8 cellular contexts compared by ENCODE assay signal in the genomic region with DNA sequence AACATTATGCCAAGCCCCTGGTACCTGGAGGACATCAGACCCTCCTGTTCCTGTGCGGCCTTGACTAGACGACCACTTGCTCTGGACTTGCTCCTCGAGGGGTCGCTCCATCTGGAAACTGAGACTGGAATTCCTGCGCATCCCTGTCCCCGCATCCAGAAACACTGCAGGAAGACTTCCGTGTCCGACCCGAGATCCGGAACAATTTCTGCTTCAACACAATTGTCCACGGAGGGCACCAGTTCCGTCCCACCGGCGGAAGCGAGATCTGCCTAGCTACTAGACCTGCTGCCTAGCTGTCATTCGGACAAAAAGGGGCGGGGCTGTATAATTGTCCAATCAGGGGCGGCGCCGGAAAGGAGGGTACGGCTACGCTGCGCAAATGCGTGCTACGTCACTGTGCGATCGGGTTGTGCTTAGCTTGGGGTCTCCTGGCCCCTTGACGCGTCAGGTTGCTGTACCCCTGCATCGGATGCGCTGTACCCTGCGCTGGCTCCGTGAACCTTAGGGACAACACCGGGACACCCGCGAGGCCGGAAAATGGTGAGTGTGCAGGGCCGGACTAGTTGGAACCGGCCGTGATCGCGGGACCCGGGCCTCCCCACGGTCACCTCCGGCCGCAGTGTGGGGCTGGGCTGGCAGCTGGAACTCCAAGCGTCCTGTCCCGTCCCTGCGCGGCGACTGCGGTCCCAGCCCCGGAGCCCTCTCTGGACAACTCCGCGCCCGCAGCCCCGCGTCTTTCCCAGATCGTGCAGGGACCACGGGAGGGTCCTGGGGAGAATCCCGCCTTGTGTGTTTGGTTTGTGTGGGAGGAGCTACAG. TPM values are rescaled to one million over a fixed set of nuclear protein-coding genes. Genes with fewer than 3 reads are reported as not detected.
A peak's percentile ranks its signal among the peaks of the same experiment; 100 is the strongest.
DNase-seq lines count a peak whose midpoint lies in the region; ATAC-seq and TF ChIP-seq lines count a peak whose summit lies in the region.

A gene (minus strand): TSS at position 274 of the 821 bp plus-strand sequence. CDS start 133 bp downstream, at position 141.
A gene (plus strand): TSS at position 381 of the 821 bp plus-strand sequence. CDS start 160 bp downstream, at position 541.

- H3K36me3 ChIP-seq in hepatocyte (replicated peaks; ENCODE audit: insufficient read depth, low read depth) (no peaks in the 10 kb centered on the region), rectal smooth muscle tissue (ENCODE audit: control insufficient read depth, insufficient read depth, low read length) (peaks cover 9% of the 10 kb centered on the region), aorta (ENCODE audit: control insufficient read depth in 1 of 2, insufficient read depth in 2 of 2, low read length in 1 of 2) (no peaks in the 10 kb centered on the region)

- peak within 1 kb of the TSS; percentile 81 for H3K4me2 ChIP-seq in hepatocyte

- peaks cover 15% of the 10 kb centered on the region for H4K20me1 ChIP-seq in hepatocyte (ENCODE audit: insufficient read depth, poor library complexity, severe bottlenecking)

- H3K9me2 ChIP-seq in hepatocyte (replicated peaks; ENCODE audit: insufficient read depth), result no peaks in the 10 kb centered on the region

- intact Hi-C loops in aorta (cut with DNase I), result loop anchor here in 1 of 2 donors (1.0 kb wide), 1 partner anchor 59 kb away; a partner anchor contains a TSS

- no peaks in the 10 kb centered on the region for H3K9me3 ChIP-seq in hepatocyte (ENCODE audit: low read depth)
- H3K9me3 ChIP-seq in aorta (ENCODE audit: control insufficient read depth, low read length), result no peaks in the 10 kb centered on the region

- H3K79me2 ChIP-seq in hepatocyte, result peaks cover 66% of the 10 kb centered on the region

- H3K27ac ChIP-seq in hepatocyte (peak within 1 kb of the TSS; percentile 97), rectal smooth muscle tissue (ENCODE audit: low read depth, low read length) (peak within 1 kb of the TSS; percentile 98), aorta (ENCODE audit: low read depth in 1 of 2, low read length in 2 of 2) (peak within 1 kb of the TSS; percentile 96 to 99)

- WGBS in hepatocyte (ENCODE audit: low lambda C conversion rate, missing lambda C conversion rate), result under 1% methylated on average over 61 of the region's 61 CpGs
- 0% methylated on average over 57 to 61 of the region's 61 CpGs for WGBS in aorta, 2 donors

- H3K9ac ChIP-seq in rectal smooth muscle tissue (ENCODE audit: low read length), result peak within 1 kb of the TSS; percentile 97

- peak; percentile 39 for ATAC-seq in GM18508 (IDR thresholded peaks at IDR 0.05; ENCODE audit: insufficient read depth, unreplicated experiment)
- peak; percentile 77 for ATAC-seq in HG03039 (IDR thresholded peaks at IDR 0.05; ENCODE audit: unreplicated experiment)
- peak; percentile 99 for ATAC-seq in aorta (ENCODE audit: low FRiP score)

- H3K4me3 ChIP-seq in hepatocyte (peak within 1 kb of the TSS; percentile 66), rectal smooth muscle tissue (ENCODE audit: low read length) (peak within 1 kb of the TSS; percentile 99), aorta (ENCODE audit: low read length in 2 of 2) (peak within 1 kb of the TSS; percentile 78 to 92)

- H3K4me1 ChIP-seq in hepatocyte (ENCODE audit: insufficient read depth) (peaks cover 8% of the 10 kb centered on the region), rectal smooth muscle tissue (ENCODE audit: control insufficient read depth, insufficient read depth, low read length) (peaks cover 3% of the 10 kb centered on the region), aorta (ENCODE audit: control insufficient read depth in 1 of 2, insufficient read depth in 2 of 2, low read length in 2 of 2) (no peaks in the 10 kb centered on the region)

- H2AFZ ChIP-seq in hepatocyte, result peak within 1 kb of the TSS; percentile 97

- H3K27me3 ChIP-seq in hepatocyte (no peaks in the 10 kb centered on the region), rectal smooth muscle tissue (ENCODE audit: control insufficient read depth, insufficient read depth, low read length) (no peaks in the 10 kb centered on the region), aorta (ENCODE audit: control insufficient read depth in 1 of 2, insufficient read depth in 2 of 2, low read length in 1 of 2) (no peaks in the 10 kb centered on the region)

- DNase-seq in NCI-H2081 treated with DMSO at 0.1 percent for 48 hours (lab: John Stamatoyannopoulos, UW), result peak; percentile 90
- DNase-seq in T1000 (lab: John Stamatoyannopoulos, UW), result peak; percentile 94
- DNase-seq in astrocyte of the hippocampus (ENCODE audit: low read depth, low spot score), result peak; percentile 99
- peak; percentile 99 for DNase-seq in hepatocyte (ENCODE audit: low spot score)
- DNase-seq in aorta, result peak; percentile 99

- peak; percentile 33 for TF ChIP-seq CTCF in hepatocyte (IDR thresholded peaks at IDR 0.05; ENCODE audit: poor library complexity)

RNA-seq across cellular contexts. Expression of the first gene that starts in this region (rescaled TPM):
- 7.8 and 8.1 TPM in 2 replicates for total RNA-seq in hepatocyte
- polyA plus RNA-seq in hepatocyte, result 1.8 and 2.3 TPM in 2 replicates
- 1 to 10 TPM; 7.0 to 8.6 TPM for total RNA-seq in aorta
- polyA plus RNA-seq in aorta, result under 1 TPM in 1 of 2 donors, not detected in 1; 0.56 TPM

RNA-seq across cellular contexts. Expression of the second gene that starts in this region (rescaled TPM):
- total RNA-seq in hepatocyte (16.1 and 16.2 TPM in 2 replicates), aorta (10 to 100 TPM; 35.2 to 35.4 TPM)
- polyA plus RNA-seq in hepatocyte (11.5 and 16.6 TPM in 2 replicates), aorta (10 to 100 TPM in 1 of 2 donors, 1 to 10 TPM in 1; 2.9 to 12.1 TPM)

Comparison
In these comparisons a context has a peak if more than half of its experiments do, and no peak if none do; other contexts are left out.
1. Peak in every context shown above with its lines: DNase-seq, ATAC-seq, H3K4me3 ChIP-seq and H3K27ac ChIP-seq.
2. ATAC-seq: peak in every context shown above with its lines; median percentile 99 in aorta; 77 in HG03039; 39 in GM18508.